In the genomic region with DNA sequence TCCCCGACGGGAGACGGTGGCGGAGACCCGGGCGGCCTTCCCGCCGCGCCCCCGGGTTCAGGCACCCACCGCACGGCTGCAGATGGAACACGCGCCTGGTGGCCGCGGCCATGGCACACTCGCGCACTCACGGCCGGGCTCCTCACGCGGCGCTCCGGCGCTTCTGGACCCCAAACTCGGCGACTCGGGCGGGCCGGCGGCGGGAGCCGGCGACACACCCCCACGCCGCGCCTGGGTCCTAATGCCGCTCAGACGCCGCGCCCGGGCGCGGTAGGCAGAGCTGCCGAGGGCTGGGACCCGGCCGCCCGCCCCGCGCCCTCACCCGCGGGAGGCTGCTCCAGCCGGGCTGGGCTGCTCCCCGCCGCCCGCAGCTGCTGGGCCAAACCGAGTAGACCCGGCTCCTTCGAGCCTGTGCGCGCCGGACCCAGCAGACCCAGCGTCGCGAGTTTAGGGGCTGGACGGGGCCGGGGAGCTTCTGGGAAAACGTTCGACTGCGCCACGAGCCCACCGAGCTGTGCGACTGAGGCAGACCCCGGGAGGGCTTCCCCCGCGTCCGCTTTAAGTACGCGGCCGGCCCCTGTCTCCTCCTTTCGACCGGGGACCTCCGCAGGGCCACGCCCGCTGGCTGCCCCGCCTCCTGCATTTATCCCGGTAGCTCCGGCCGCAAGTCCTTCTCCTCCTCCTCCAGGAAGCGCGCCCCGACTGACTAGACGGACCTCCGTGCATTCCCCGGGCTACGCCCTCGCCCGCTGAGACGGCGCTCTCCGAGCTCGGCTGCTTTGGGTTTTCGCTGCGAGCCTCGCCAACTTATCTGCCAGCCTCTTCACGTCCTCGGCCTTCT, we compare ENCODE assay signal across 8 cellular contexts. TPM values are rescaled to one million over a fixed set of nuclear protein-coding genes. Genes with fewer than 3 reads are reported as not detected.
DNase-seq lines count a peak whose midpoint lies in the region; ATAC-seq and TF ChIP-seq lines count a peak whose summit lies in the region.

TSS of gene SLC4A11 (minus strand) at position 165 of the 841 bp plus-strand sequence. CDS start at position 112, 53 bp downstream.

- H3K36me3 Mint-ChIP-seq in nephron progenitor cell (ENCODE audit: low read depth) = no peaks in the 10 kb centered on the region

- 1 to 2% methylated on average over 57 to 79 of the region's 107 CpGs for WGBS in GM23248 (ENCODE audit: low coverage in 1 of 2, low lambda C conversion rate in 2 of 2, missing lambda C conversion rate in 2 of 2), 2 experiments

- no peak within 1 kb of the TSS for H3K27ac Mint-ChIP-seq in nephron progenitor cell

- peaks cover 42% of the 10 kb centered on the region for H3K4me1 Mint-ChIP-seq in nephron progenitor cell

- H3K27me3 Mint-ChIP-seq in nephron progenitor cell (ENCODE audit: low read depth, poor library complexity) = peaks cover 95% of the 10 kb centered on the region

- no peak for ATAC-seq in GM21515 (IDR thresholded peaks at IDR 0.05; ENCODE audit: unreplicated experiment)

- DNase-seq in D341Med (ENCODE audit: low spot score) (peak; percentile 88), GM23248 (peak; percentile 79), NCI-H510A treated with DMSO at 0.1 percent for 48 hours (lab: John Stamatoyannopoulos, UW) (peak; percentile 83), fibroblast of the conjunctiva (ENCODE audit: low read depth) (peak; percentile 26), nephron progenitor cell (peak; percentile 57), middle frontal gyrus (ENCODE audit: extremely low spot score, low spot score) (no peak)
- DNase-seq in activated T-cell treated with anti-CD3 and anti-CD28 coated beads, Interleukin-2, amount 50 U/mL, for 48 hours = peak; percentile 44 to 60

- no peaks in the 10 kb centered on the region for H4K20me1 ChIP-seq in GM23248 (ENCODE audit: insufficient read depth)

- in situ Hi-C loops in GM23248 (cut with MboI) = no loop called here

- no peaks in the 10 kb centered on the region for H3K9me2 ChIP-seq in GM23248 (ENCODE audit: insufficient read depth)

- H2AFZ ChIP-seq in GM23248 = peak within 1 kb of the TSS; percentile 95

- H3K9me3 ChIP-seq in GM23248 (ENCODE audit: low read depth) = no peaks in the 10 kb centered on the region

- H3K9ac ChIP-seq in GM23248 = peak within 1 kb of the TSS; percentile 46

- H3K4me2 ChIP-seq in GM23248 (ENCODE audit: unreplicated experiment) = peak within 1 kb of the TSS; percentile 67

- H3K36me3 ChIP-seq in GM23248 (ENCODE audit: low read depth) = no peaks in the 10 kb centered on the region

- peak within 1 kb of the TSS; percentile 75 for H3K4me3 ChIP-seq in GM23248

- no peaks in the 10 kb centered on the region for H3K79me2 ChIP-seq in GM23248 (ENCODE audit: insufficient read depth)

- H3F3A ChIP-seq in GM23248 (ENCODE audit: insufficient read depth) = no peaks in the 10 kb centered on the region

- no peaks in the 10 kb centered on the region for H3K4me1 ChIP-seq in GM23248 (ENCODE audit: insufficient read depth)

- no peak within 1 kb of the TSS for H3K27ac ChIP-seq in GM23248

- H3K27me3 ChIP-seq in GM23248 (replicated peaks; ENCODE audit: insufficient read depth) = peaks cover 8% of the 10 kb centered on the region; the same call in 1 of the 2 replicates

- H3K4me3 Mint-ChIP-seq in nephron progenitor cell = peak within 1 kb of the TSS; percentile 87

- peaks cover 6% of the 10 kb centered on the region for H3K9me3 Mint-ChIP-seq in nephron progenitor cell

- no peak for TF ChIP-seq CTCF in nephron progenitor cell (IDR thresholded peaks at IDR 0.05)

RNA-seq across cellular contexts. Expression of gene SLC4A11, which starts in this region (rescaled TPM):
- total RNA-seq in GM23248 (2014; rRNA removed; shearing (Covaris generic)) = 0.63 and 0.65 TPM in 2 replicates
- polyA plus RNA-seq in GM23248 (2016; fragmentation: Nextera tagmentation; extraction: Ambion mirVana) = 1.1 and 1.2 TPM in 2 replicates
